ENCODE assay signal across 25 cellular contexts in the genomic region with DNA sequence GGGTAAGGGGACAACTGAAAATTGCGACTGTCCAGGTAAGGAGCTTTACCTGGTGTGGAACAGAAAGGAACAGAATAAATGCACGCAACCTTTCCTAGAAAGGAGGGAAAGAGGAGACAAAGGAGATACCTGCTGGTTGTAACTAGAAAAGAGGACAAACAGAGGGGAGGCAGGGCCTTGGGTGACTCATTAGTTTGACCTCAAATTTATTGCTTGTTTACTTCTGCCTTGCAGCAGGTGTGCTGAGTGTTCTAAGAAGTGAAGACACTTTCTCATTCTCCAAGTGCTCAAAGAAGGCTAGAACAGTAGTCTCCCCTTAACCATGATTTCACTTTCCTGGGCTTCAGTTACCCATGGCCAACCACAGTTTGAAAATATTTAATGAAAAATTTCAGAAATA.
"Had no signal": no experiment of that assay in that cellular context is flagged by ENCODE, and none has a peak within 500 bp of the region (broad histone marks: within the 10 kb centered on the region; RNA-seq: fewer than 3 reads in every experiment).

No MANE protein-coding gene starts in this region.

- H3K9me3 Mint-ChIP-seq: nephron progenitor cell had no signal

- FAIRE-seq: keratinocyte had no signal

- H3K4me1 ChIP-seq: heart right ventricle, left ventricle myocardium inferior, parathyroid adenoma, prostate gland, right lobe of liver, suprapubic skin, thyroid gland, upper lobe of left lung, uterus had no signal

- H3K36me3 Mint-ChIP-seq: immature natural killer cell; naive thymus-derived CD4-positive, alpha-beta T cell; stimulated activated effector memory CD8-positive, alpha-beta T cell treated with anti-CD3 and anti-CD28 coated beads, Interleukin-12 subunit alpha, Interleukin-12 subunit beta, amount 100 ng/mL, for 72 hours had no signal

- H3K4me1 Mint-ChIP-seq: immature natural killer cell; naive thymus-derived CD4-positive, alpha-beta T cell; nephron progenitor cell; stimulated activated effector memory CD8-positive, alpha-beta T cell treated with anti-CD3 and anti-CD28 coated beads, Interleukin-12 subunit alpha, Interleukin-12 subunit beta, amount 100 ng/mL, for 72 hours had no signal

- DNase-seq: cortex of kidney; dorsolateral prefrontal cortex; effector CD8-positive, alpha-beta T cell; foreskin melanocyte; heart right ventricle; immature natural killer cell; left cardiac atrium; left ventricle myocardium inferior; mesendoderm; naive thymus-derived CD4-positive, alpha-beta T cell; nephron progenitor cell; retina; right lobe of liver; stimulated activated CD4-positive, alpha-beta T cell treated with anti-CD3 and anti-CD28 coated beads, Interleukin-4, amount 100 ng/mL, for 1 hour; stimulated activated CD8-positive, alpha-beta memory T cell treated with anti-CD3 and anti-CD28 coated beads, Interleukin-4, amount 100 ng/mL, for 48 hours; stimulated activated naive CD8-positive, alpha-beta T cell treated with anti-CD3 and anti-CD28 coated beads, Interleukin-15, Interleukin-2, amounts not matched to agents 100 U/mL and 50 U/mL, for 24 hours; thyroid gland; upper lobe of left lung; uterus had no signal

- H3K27ac Mint-ChIP-seq: immature natural killer cell; naive thymus-derived CD4-positive, alpha-beta T cell; nephron progenitor cell; stimulated activated effector memory CD8-positive, alpha-beta T cell treated with anti-CD3 and anti-CD28 coated beads, Interleukin-12 subunit alpha, Interleukin-12 subunit beta, amount 100 ng/mL, for 72 hours had no signal

- H3K9ac ChIP-seq: parathyroid adenoma had no signal

- H3K4me3 Mint-ChIP-seq: immature natural killer cell; naive thymus-derived CD4-positive, alpha-beta T cell; nephron progenitor cell; stimulated activated effector memory CD8-positive, alpha-beta T cell treated with anti-CD3 and anti-CD28 coated beads, Interleukin-12 subunit alpha, Interleukin-12 subunit beta, amount 100 ng/mL, for 72 hours had no signal

- H3K36me3 ChIP-seq: heart right ventricle, left ventricle myocardium inferior, prostate gland, right lobe of liver, suprapubic skin, thyroid gland, upper lobe of left lung, uterus had no signal

- H3K27ac ChIP-seq: dorsolateral prefrontal cortex, heart right ventricle, left ventricle myocardium inferior, parathyroid adenoma, prostate gland, right lobe of liver, suprapubic skin, thyroid gland, upper lobe of left lung, uterus had no signal

- ATAC-seq: heart right ventricle; left cardiac atrium; naive thymus-derived CD4-positive, alpha-beta T cell; right lobe of liver; stimulated activated effector memory CD8-positive, alpha-beta T cell treated with anti-CD3 and anti-CD28 coated beads, Interleukin-12 subunit alpha, Interleukin-12 subunit beta, amount 100 ng/mL, for 72 hours; stimulated activated naive CD8-positive, alpha-beta T cell treated with anti-CD3 and anti-CD28 coated beads, Interleukin-15, Interleukin-2, amounts not matched to agents 100 U/mL and 50 U/mL, for 24 hours had no signal

- H2AFZ ChIP-seq: parathyroid adenoma had no signal

- H3K9me3 ChIP-seq: prostate gland, right lobe of liver, thyroid gland, upper lobe of left lung, uterus had no signal

- H3K79me2 ChIP-seq: parathyroid adenoma had no signal

- H3K27me3 ChIP-seq: heart right ventricle, right lobe of liver, suprapubic skin, thyroid gland, upper lobe of left lung, uterus had no signal

- H3K4me3 ChIP-seq: dorsolateral prefrontal cortex, heart right ventricle, left ventricle myocardium inferior, lung, prostate gland, right lobe of liver, suprapubic skin, thyroid gland, upper lobe of left lung, uterus had no signal
